Comparison of ENCODE assay signal across 8 cellular contexts in genomic region chr10:565146-565545, GRCh38.
"Had no signal": no experiment of that assay in that cellular context is flagged by ENCODE, and none has a peak within 500 bp of the region (broad histone marks: within the 10 kb centered on the region; RNA-seq: fewer than 3 reads in every experiment).

No MANE protein-coding gene starts in this region.

- DNase-seq: GM23248, GOT3, HFFc6 had no signal

- H3K9ac ChIP-seq: GM23248 had no signal

- H3K4me3 ChIP-seq: GM23248, HAP-1 had no signal

- H2AFZ ChIP-seq: GM23248 had no signal

- H3K36me3 ChIP-seq: HAP-1 had no signal

- H3K27ac Mint-ChIP-seq: HFFc6, IgD-negative memory B cell had no signal

- H3K4me3 Mint-ChIP-seq: HFFc6 had no signal

- H3K4me1 ChIP-seq: HAP-1 had no signal

- H3K4me1 Mint-ChIP-seq: IgD-negative memory B cell had no signal

- H3K27ac ChIP-seq: GM23248, HL-60 had no signal

- ATAC-seq: HCT116, HepG2 had no signal
